ENCODE assay signal across 1 cellular context in the genomic region with DNA sequence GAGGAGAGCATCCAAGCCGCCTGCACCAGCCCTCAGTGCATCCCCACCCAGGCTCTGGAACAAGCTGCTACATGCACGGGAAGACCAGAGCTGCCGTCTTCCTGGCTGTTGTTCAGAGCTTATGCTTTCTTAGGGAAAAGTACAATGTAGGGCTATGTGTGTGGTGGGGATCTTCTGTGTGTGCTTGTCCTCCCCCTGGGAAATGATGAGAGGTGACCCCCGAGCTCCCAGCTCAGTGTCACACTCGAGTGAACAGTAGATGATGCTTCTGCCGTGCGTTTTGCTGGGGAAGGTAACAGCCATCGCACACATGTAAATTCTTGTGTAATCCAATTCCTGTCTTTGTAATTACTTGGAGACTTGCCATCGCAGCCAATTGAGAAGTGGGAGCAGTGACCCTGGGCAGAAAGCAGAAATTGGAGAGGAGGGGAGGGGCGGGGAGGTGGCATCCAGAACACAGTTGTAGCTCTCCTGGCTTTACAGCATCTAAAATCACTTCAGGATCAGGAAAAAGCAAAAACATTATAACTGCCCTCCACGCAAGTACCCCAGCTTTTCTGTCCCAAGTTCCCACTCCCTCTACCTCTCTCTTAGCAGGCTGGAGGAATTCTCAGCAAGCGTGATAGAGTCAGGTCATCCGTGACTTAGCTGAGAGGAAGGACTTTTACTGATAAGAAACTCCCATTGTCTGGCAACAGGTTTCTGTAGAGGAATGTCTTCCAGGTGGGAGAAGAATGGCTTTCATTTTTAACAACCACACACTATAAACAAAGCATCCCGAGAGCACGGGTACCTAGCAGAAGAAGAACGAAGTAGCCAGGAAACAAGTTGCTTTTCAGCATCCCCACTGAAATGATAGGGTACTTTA.
TF ChIP-seq lines count a peak whose summit lies in the region.

No MANE protein-coding gene starts in this region.

TF ChIP-seq in HEK293, 187 proteins besides CTCF, POLR2A, EP300 and RAD21 (continued from another document):
- TF ChIP-seq, protein P1, sequence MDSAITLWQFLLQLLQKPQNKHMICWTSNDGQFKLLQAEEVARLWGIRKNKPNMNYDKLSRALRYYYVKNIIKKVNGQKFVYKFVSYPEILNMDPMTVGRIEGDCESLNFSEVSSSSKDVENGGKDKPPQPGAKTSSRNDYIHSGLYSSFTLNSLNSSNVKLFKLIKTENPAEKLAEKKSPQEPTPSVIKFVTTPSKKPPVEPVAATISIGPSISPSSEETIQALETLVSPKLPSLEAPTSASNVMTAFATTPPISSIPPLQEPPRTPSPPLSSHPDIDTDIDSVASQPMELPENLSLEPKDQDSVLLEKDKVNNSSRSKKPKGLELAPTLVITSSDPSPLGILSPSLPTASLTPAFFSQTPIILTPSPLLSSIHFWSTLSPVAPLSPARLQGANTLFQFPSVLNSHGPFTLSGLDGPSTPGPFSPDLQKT (IDR thresholded peaks at IDR 0.05; ENCODE audit: borderline replicate concordance, low read depth, low read length), result no peak
- TF ChIP-seq ZNF391 (tag by site-specific recombination; IDR thresholded peaks at IDR 0.05; ENCODE audit: borderline replicate concordance, low read depth) (no peak), PRDM10 (tag by site-specific recombination; IDR thresholded peaks at IDR 0.05) (peak; percentile 51; the same call in 1 of the 2 replicates), ZFP37 (tag by site-specific recombination; IDR thresholded peaks at IDR 0.05) (0 out of 2 replicates have a peak, but pooled peaks have one; percentile 28), ZNF76 (tag by site-specific recombination; IDR thresholded peaks at IDR 0.05; ENCODE audit: borderline replicate concordance, low read depth) (0 out of 2 replicates have a peak, but pooled peaks have one; percentile 31)
